In genomic region chr2:227942021-227942420, GRCh38 we compare ENCODE assay signal across 12 cellular contexts.
DNase-seq lines count a peak whose midpoint lies in the region; ATAC-seq and TF ChIP-seq lines count a peak whose summit lies in the region.
"Had no signal": no experiment of that assay in that cellular context is flagged by ENCODE, and none has a peak within 500 bp of the region (broad histone marks: within the 10 kb centered on the region; RNA-seq: fewer than 3 reads in every experiment).

No MANE protein-coding gene starts in this region.

- DNase-seq in EH (ENCODE audit: low read depth): peak; percentile 12
- DNase-seq in RPMI7951 (ENCODE audit: low read depth): peak; percentile 35
- no peak for DNase-seq in CD8-positive, alpha-beta memory T cell
- no peak for DNase-seq in DMS114 treated with DMSO at 0.1 percent for 48 hours (lab: John Stamatoyannopoulos, UW; ENCODE audit: unreplicated experiment)
- DNase-seq in T-helper 2 cell: no peak
- DNase-seq: activated naive CD8-positive, alpha-beta T cell treated with anti-CD3 and anti-CD28 coated beads for 36 hours; NCI-H2029 treated with DMSO at 0.1 percent for 48 hours; T1000 had no signal

- POLR2A ChIA-PET in CD8-positive, alpha-beta memory T cell (lab: Charles Lee): no interaction called here

- 0 to 60% methylated on average over 1 to 2 of the region's 2 CpGs for WGBS in gastroesophageal sphincter (ENCODE audit: low coverage in 1 of 2), 2 donors

- no peak for TF ChIP-seq POLR2A in gastroesophageal sphincter (IDR thresholded peaks at IDR 0.05)

- H3K27ac ChIP-seq in CD8-positive, alpha-beta memory T cell (ENCODE audit: low read depth, low read length): no peak overlapping the region
- no peak overlapping the region for H3K27ac ChIP-seq in gastroesophageal sphincter

- no peak overlapping the region for H3K27ac Mint-ChIP-seq in CD8-positive, alpha-beta memory T cell
- H3K27ac Mint-ChIP-seq: activated naive CD8-positive, alpha-beta T cell treated with anti-CD3 and anti-CD28 coated beads for 36 hours; type B pancreatic cell had no signal

- H3K27me3 Mint-ChIP-seq in CD8-positive, alpha-beta memory T cell: peaks cover 2 to 5% of the 10 kb centered on the region in 2 donors
- H3K27me3 Mint-ChIP-seq: activated naive CD8-positive, alpha-beta T cell treated with anti-CD3 and anti-CD28 coated beads for 36 hours had no signal

- peak; percentile 52 for ATAC-seq in GM18909 (IDR thresholded peaks at IDR 0.05; ENCODE audit: poor library complexity, unreplicated experiment)
- ATAC-seq in HG02973 (IDR thresholded peaks at IDR 0.05; ENCODE audit: unreplicated experiment): peak; percentile 82
- ATAC-seq in gastroesophageal sphincter: no peak

- no peaks in the 10 kb centered on the region for H3K4me1 ChIP-seq in CD8-positive, alpha-beta memory T cell (ENCODE audit: insufficient read depth, low read length)
- H3K4me1 ChIP-seq in gastroesophageal sphincter: no peaks in the 10 kb centered on the region

- CTCF ChIA-PET in CD8-positive, alpha-beta memory T cell (lab: Charles Lee): no interaction called here

- TF ChIP-seq CTCF in gastroesophageal sphincter (IDR thresholded peaks at IDR 0.05): no peak

- H3K36me3 Mint-ChIP-seq in CD8-positive, alpha-beta memory T cell: no peaks in the 10 kb centered on the region
- H3K36me3 Mint-ChIP-seq: activated naive CD8-positive, alpha-beta T cell treated with anti-CD3 and anti-CD28 coated beads for 36 hours; type B pancreatic cell had no signal

- H3K4me3 Mint-ChIP-seq in CD8-positive, alpha-beta memory T cell: no peak overlapping the region
- H3K4me3 Mint-ChIP-seq: activated naive CD8-positive, alpha-beta T cell treated with anti-CD3 and anti-CD28 coated beads for 36 hours; type B pancreatic cell had no signal

- no peak for TF ChIP-seq EP300 in gastroesophageal sphincter (IDR thresholded peaks at IDR 0.05)

- H3K9me3 ChIP-seq in CD8-positive, alpha-beta memory T cell (ENCODE audit: low read length): no peaks in the 10 kb centered on the region
- no peaks in the 10 kb centered on the region for H3K9me3 ChIP-seq in gastroesophageal sphincter

- no peaks in the 10 kb centered on the region for H3K27me3 ChIP-seq in CD8-positive, alpha-beta memory T cell (ENCODE audit: insufficient read depth, low read length, poor library complexity, severe bottlenecking)
- H3K27me3 ChIP-seq in gastroesophageal sphincter: no peaks in the 10 kb centered on the region

- no peak overlapping the region for H3K4me3 ChIP-seq in CD8-positive, alpha-beta memory T cell (ENCODE audit: low read length)
- no peak overlapping the region for H3K4me3 ChIP-seq in gastroesophageal sphincter

- H3K9me3 Mint-ChIP-seq in CD8-positive, alpha-beta memory T cell: peaks cover 0 to 7% (median 2%) of the 10 kb centered on the region in 5 donors
- H3K9me3 Mint-ChIP-seq: activated naive CD8-positive, alpha-beta T cell treated with anti-CD3 and anti-CD28 coated beads for 36 hours; type B pancreatic cell had no signal

- no peaks in the 10 kb centered on the region for H3K4me1 Mint-ChIP-seq in CD8-positive, alpha-beta memory T cell
- H3K4me1 Mint-ChIP-seq: activated naive CD8-positive, alpha-beta T cell treated with anti-CD3 and anti-CD28 coated beads for 36 hours had no signal

- no peaks in the 10 kb centered on the region for H3K36me3 ChIP-seq in CD8-positive, alpha-beta memory T cell (ENCODE audit: insufficient read depth, low read length)
- H3K36me3 ChIP-seq in gastroesophageal sphincter: no peaks in the 10 kb centered on the region

Comparison
In these comparisons a context has a peak if more than half of its experiments do, and no peak if none do; other contexts are left out.
1. DNase-seq: peak in EH (single experiment) and RPMI7951 (single experiment); none in CD8-positive, alpha-beta memory T cell (0 of 5), DMS114 treated with DMSO at 0.1 percent for 48 hours (single experiment) and T-helper 2 cell (0 of 5).